1 cellular context compared by ENCODE assay signal in the genomic region with DNA sequence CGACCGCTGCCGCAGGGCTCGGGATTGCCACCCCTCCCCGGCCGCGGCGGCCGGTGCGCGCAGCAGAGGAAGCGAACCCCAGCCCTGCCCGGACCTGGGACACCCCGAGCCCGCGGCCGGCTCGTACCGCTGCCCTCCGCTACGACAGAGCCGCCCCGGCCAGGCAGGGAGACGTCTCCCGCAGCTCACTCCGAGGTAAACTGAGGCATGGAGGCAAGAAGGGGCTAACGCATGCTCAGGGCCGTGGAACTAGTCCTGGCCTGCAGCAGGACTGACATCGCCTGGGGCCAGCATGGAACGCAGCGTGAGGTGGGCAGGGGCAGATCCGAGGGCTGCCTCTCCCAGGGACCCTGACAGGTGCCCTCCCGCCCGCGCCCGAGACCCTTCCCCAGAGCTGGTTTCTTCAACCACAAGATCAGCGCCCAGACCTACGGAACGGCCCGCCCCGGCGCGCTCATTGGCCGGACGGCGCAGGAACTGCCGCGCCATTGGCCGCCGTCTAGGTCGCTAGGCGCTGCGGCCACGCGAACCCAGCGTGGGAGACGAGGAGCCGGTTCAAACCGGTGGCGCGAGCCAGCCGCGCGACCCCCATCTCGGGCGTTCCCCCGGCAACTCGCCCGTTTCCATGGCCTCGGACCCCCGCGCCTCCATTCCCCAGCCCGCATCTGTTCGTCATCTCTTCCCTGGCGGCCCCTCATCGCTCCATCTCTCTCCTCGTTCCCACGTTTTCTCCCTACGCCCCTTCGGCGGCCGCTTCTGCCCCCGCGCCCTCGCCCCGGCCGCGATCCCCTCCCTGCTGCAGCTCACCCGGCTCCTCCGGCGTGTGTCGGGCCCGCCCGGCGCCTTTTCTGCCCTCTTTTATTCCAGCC.
TF ChIP-seq lines count a peak whose summit lies in the region.

Gene SLC43A2, minus strand, starts transcription at position 848 of the 869 bp plus-strand sequence. CDS start 960 bp downstream, outside the sequence.

TF ChIP-seq in K562, 482 proteins besides CTCF, POLR2A, EP300 and RAD21 (continued from another document and continues in another):
- TF ChIP-seq, protein P1, sequence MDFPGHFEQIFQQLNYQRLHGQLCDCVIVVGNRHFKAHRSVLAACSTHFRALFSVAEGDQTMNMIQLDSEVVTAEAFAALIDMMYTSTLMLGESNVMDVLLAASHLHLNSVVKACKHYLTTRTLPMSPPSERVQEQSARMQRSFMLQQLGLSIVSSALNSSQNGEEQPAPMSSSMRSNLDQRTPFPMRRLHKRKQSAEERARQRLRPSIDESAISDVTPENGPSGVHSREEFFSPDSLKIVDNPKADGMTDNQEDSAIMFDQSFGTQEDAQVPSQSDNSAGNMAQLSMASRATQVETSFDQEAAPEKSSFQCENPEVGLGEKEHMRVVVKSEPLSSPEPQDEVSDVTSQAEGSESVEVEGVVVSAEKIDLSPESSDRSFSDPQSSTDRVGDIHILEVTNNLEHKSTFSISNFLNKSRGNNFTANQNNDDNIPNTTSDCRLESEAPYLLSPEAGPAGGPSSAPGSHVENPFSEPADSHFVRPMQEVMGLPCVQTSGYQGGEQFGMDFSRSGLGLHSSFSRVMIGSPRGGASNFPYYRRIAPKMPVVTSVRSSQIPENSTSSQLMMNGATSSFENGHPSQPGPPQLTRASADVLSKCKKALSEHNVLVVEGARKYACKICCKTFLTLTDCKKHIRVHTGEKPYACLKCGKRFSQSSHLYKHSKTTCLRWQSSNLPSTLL (IDR thresholded peaks at IDR 0.05) = no peak
- no peak for TF ChIP-seq ZNF316 (IDR thresholded peaks at IDR 0.05)
- TF ChIP-seq ZNF311 (CRISPR knock-in tag; IDR thresholded peaks at IDR 0.05) = no peak
- no peak for TF ChIP-seq NFE2 (IDR thresholded peaks at IDR 0.05; ENCODE audit: low read depth)
- TF ChIP-seq THRAP3 (IDR thresholded peaks at IDR 0.05; ENCODE audit: borderline replicate concordance) = no peak
- no peak for TF ChIP-seq SMAD1 (IDR thresholded peaks at IDR 0.05; ENCODE audit: low read depth, low read length, partially characterized antibody)
- no peak for TF ChIP-seq SRSF7 (optimal IDR thresholded peaks at IDR 0.05; ENCODE audit: low read depth, low read length)
- no peak for TF ChIP-seq ZNF408 (CRISPR knock-in tag; IDR thresholded peaks at IDR 0.05; ENCODE audit: low read depth)
- TF ChIP-seq MED1 (CRISPR knock-in tag; IDR thresholded peaks at IDR 0.05; ENCODE audit: borderline replicate concordance) = no peak
- TF ChIP-seq SNAPC5 (CRISPR knock-in tag; IDR thresholded peaks at IDR 0.05) = no peak
- TF ChIP-seq TGIF2 (CRISPR knock-in tag; IDR thresholded peaks at IDR 0.05) = no peak
- 0 out of 2 replicates have a peak, but pooled peaks have one; percentile 66 for TF ChIP-seq LARP7 (IDR thresholded peaks at IDR 0.05)
- TF ChIP-seq NFIX (CRISPR knock-in tag; IDR thresholded peaks at IDR 0.05; ENCODE audit: low read depth) = no peak
- no peak for TF ChIP-seq ZNF436 (CRISPR knock-in tag; IDR thresholded peaks at IDR 0.05)
- TF ChIP-seq ZBTB8A (IDR thresholded peaks at IDR 0.05; ENCODE audit: partially characterized antibody) = no peak
- TF ChIP-seq MAZ (CRISPR knock-in tag; conservative IDR thresholded peaks at IDR 0.05 in 1 of 2, IDR thresholded peaks at IDR 0.05 in 1 of 2) = no peak
- TF ChIP-seq, protein P2, sequence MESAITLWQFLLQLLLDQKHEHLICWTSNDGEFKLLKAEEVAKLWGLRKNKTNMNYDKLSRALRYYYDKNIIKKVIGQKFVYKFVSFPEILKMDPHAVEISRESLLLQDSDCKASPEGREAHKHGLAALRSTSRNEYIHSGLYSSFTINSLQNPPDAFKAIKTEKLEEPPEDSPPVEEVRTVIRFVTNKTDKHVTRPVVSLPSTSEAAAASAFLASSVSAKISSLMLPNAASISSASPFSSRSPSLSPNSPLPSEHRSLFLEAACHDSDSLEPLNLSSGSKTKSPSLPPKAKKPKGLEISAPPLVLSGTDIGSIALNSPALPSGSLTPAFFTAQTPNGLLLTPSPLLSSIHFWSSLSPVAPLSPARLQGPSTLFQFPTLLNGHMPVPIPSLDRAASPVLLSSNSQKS (CRISPR knock-in tag; IDR thresholded peaks at IDR 0.05) = no peak
- peak; percentile 90 for TF ChIP-seq EP400 (IDR thresholded peaks at IDR 0.05)
- no peak for TF ChIP-seq ZBTB49 (CRISPR knock-in tag; IDR thresholded peaks at IDR 0.05; ENCODE audit: borderline replicate concordance)
- peak; percentile 23; the same call in 1 of the 2 replicates for TF ChIP-seq FOXK1 (CRISPR knock-in tag; IDR thresholded peaks at IDR 0.05; ENCODE audit: borderline replicate concordance)
- no peak for TF ChIP-seq ETV6 (IDR thresholded peaks at IDR 0.05; ENCODE audit: borderline replicate concordance in 1 of 2, low read depth in 2 of 2, low read length in 1 of 2)
- no peak for TF ChIP-seq ETV6 (CRISPR knock-in tag; IDR thresholded peaks at IDR 0.05; ENCODE audit: borderline replicate concordance)
- TF ChIP-seq, protein P3, sequence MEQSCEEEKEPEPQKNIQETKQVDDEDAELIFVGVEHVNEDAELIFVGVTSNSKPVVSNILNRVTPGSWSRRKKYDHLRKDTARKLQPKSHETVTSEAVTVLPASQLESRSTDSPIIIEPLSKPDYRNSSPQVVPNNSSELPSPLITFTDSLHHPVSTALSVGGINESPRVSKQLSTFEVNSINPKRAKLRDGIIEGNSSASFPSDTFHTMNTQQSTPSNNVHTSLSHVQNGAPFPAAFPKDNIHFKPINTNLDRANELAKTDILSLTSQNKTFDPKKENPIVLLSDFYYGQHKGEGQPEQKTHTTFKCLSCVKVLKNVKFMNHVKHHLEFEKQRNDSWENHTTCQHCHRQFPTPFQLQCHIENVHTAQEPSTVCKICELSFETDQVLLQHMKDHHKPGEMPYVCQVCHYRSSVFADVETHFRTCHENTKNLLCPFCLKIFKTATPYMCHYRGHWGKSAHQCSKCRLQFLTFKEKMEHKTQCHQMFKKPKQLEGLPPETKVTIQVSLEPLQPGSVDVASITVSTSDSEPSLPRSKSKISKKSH (CRISPR knock-in tag; IDR thresholded peaks at IDR 0.05) = no peak
- TF ChIP-seq TCF3 (CRISPR knock-in tag; IDR thresholded peaks at IDR 0.05) = 0 out of 2 replicates have a peak, but pooled peaks have one; percentile 12
- TF ChIP-seq TARDBP (IDR thresholded peaks at IDR 0.05) = no peak
- TF ChIP-seq NR2F6 (CRISPR knock-in tag; IDR thresholded peaks at IDR 0.05) = no peak
- no peak for TF ChIP-seq ZNF318 (IDR thresholded peaks at IDR 0.05; ENCODE audit: borderline replicate concordance in 1 of 2, low read depth in 1 of 2)
- TF ChIP-seq, protein P4, sequence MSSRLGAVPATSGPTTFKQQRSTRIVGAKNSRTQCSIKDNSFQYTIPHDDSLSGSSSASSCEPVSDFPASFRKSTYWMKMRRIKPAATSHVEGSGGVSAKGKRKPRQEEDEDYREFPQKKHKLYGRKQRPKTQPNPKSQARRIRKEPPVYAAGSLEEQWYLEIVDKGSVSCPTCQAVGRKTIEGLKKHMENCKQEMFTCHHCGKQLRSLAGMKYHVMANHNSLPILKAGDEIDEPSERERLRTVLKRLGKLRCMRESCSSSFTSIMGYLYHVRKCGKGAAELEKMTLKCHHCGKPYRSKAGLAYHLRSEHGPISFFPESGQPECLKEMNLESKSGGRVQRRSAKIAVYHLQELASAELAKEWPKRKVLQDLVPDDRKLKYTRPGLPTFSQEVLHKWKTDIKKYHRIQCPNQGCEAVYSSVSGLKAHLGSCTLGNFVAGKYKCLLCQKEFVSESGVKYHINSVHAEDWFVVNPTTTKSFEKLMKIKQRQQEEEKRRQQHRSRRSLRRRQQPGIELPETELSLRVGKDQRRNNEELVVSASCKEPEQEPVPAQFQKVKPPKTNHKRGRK (tag; IDR thresholded peaks at IDR 0.05) = no peak
- no peak for TF ChIP-seq ZNF224 (CRISPR knock-in tag; IDR thresholded peaks at IDR 0.05)
- TF ChIP-seq MYBL2 (IDR thresholded peaks at IDR 0.05; ENCODE audit: low read depth) = no peak
- no peak for TF ChIP-seq MYBL2 (CRISPR knock-in tag; IDR thresholded peaks at IDR 0.05; ENCODE audit: borderline replicate concordance)
- no peak for TF ChIP-seq MCM2 (IDR thresholded peaks at IDR 0.05; ENCODE audit: low read depth)
- TF ChIP-seq ZC3H4 (CRISPR knock-in tag; IDR thresholded peaks at IDR 0.05; ENCODE audit: borderline replicate concordance) = peak; percentile 90; the same call in 1 of the 2 replicates
- TF ChIP-seq, protein P5, sequence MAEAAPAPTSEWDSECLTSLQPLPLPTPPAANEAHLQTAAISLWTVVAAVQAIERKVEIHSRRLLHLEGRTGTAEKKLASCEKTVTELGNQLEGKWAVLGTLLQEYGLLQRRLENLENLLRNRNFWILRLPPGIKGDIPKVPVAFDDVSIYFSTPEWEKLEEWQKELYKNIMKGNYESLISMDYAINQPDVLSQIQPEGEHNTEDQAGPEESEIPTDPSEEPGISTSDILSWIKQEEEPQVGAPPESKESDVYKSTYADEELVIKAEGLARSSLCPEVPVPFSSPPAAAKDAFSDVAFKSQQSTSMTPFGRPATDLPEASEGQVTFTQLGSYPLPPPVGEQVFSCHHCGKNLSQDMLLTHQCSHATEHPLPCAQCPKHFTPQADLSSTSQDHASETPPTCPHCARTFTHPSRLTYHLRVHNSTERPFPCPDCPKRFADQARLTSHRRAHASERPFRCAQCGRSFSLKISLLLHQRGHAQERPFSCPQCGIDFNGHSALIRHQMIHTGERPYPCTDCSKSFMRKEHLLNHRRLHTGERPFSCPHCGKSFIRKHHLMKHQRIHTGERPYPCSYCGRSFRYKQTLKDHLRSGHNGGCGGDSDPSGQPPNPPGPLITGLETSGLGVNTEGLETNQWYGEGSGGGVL (CRISPR knock-in tag; IDR thresholded peaks at IDR 0.05) = no peak
- TF ChIP-seq GABPB1 (CRISPR knock-in tag; IDR thresholded peaks at IDR 0.05) = peak; percentile 32; the same call in 1 of the 2 replicates
